8 cellular contexts compared by ENCODE assay signal in the genomic region with DNA sequence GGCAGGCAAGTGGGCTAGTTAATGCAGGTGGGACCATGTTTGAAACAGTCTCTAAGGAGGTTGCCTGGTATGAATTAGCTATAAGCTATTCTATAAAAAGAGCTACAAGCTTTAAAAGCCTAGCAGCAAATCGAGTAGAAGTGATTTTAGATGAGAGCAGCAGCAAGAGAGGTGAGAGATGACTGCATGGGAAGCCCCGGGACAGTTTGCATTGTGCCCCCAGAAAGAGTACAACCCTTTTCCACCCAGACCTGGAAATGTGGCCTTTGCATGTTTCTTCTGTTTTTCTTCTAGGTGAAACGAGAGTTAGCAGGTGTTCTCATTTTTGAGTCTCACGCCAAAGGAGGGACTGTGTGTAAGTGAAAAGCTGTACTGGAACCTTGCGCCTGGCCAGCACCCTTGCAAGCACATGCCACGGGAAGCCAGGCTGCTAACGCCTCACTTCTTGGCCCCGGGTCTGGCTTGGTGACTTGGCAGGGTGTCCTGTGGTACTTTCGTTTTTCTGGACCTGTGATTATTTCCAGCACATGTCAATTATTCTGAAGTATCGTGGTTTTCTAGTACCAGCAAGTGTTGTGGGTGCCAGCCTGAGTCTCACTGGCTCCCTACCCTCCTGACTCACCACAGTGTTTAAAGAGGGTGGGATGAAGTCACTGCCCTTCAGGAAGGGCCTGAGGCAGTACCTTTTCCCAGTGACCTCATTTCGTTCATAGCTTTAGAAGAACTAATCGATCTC.
DNase-seq lines count a peak whose midpoint lies in the region; ATAC-seq lines count a peak whose summit lies in the region.

No MANE protein-coding gene starts in this region.

- ATAC-seq in sciatic nerve, result peak; percentile 17
- ATAC-seq in HG02970 (IDR thresholded peaks at IDR 0.05; ENCODE audit: low FRiP score, unreplicated experiment), result no peak

- peak; percentile 35 for DNase-seq in DMS 273 (lab: John Stamatoyannopoulos, UW; ENCODE audit: unreplicated experiment)
- DNase-seq in DMS 273 treated with DMSO at 0.1 percent for 48 hours (lab: John Stamatoyannopoulos, UW), result no peak
- DNase-seq in NCI-H446 treated with DMSO at 0.1 percent for 48 hours (lab: John Stamatoyannopoulos, UW), result peak; percentile 20
- peak; percentile 70 for DNase-seq in dermis blood vessel endothelial cell
- DNase-seq in sciatic nerve (ENCODE audit: low spot score), result no peak
- no peak for DNase-seq in CD1c-positive myeloid dendritic cell (ENCODE audit: extremely low spot score)
- DNase-seq in stimulated activated CD4-positive, alpha-beta T cell treated with anti-CD3 and anti-CD28 coated beads, Interleukin-4, amount 100 ng/mL, for 4 hours, result no peak

- intact Hi-C loops in sciatic nerve (cut with DNase I), result no loop called here

Comparison
In these comparisons a context has a peak if more than half of its experiments do, and no peak if none do; other contexts are left out.
1. DNase-seq: peak in DMS 273 (single experiment), NCI-H446 treated with DMSO at 0.1 percent for 48 hours (single experiment) and dermis blood vessel endothelial cell (single experiment); none in DMS 273 treated with DMSO at 0.1 percent for 48 hours (single experiment), sciatic nerve (single experiment), CD1c-positive myeloid dendritic cell (single experiment) and stimulated activated CD4-positive, alpha-beta T cell treated with anti-CD3 and anti-CD28 coated beads, Interleukin-4, amount 100 ng/mL, for 4 hours (0 of 2).